In genomic region chr22:36348760-36349159, GRCh38 we compare ENCODE assay signal across 13 cellular contexts. TPM values are rescaled to one million over a fixed set of nuclear protein-coding genes. Genes with fewer than 3 reads are reported as not detected.
DNase-seq lines count a peak whose midpoint lies in the region; ATAC-seq, FAIRE-seq and TF ChIP-seq lines count a peak whose summit lies in the region.
"Had no signal": no experiment of that assay in that cellular context is flagged by ENCODE, and none has a peak within 500 bp of the region (broad histone marks: within the 10 kb centered on the region; RNA-seq: fewer than 3 reads in every experiment).

No MANE protein-coding gene starts in this region.

- H3K4me1 ChIP-seq in lung (ENCODE audit: control insufficient read depth in 2 of 2, insufficient read depth in 2 of 2, low read length in 2 of 2) (peaks cover 37 to 53% of the 10 kb centered on the region in 2 donors), thoracic aorta (ENCODE audit: control insufficient read depth in 1 of 2, low read depth in 2 of 2) (peaks cover 81 to 94% of the 10 kb centered on the region in 2 donors)

- H3K36me3 ChIP-seq in lung (ENCODE audit: control insufficient read depth in 2 of 2, insufficient read depth in 2 of 2, low read length in 2 of 2) (peaks cover 9 to 22% of the 10 kb centered on the region in 2 donors), thoracic aorta (peaks cover 11% of the 10 kb centered on the region)

- H3K4me1 Mint-ChIP-seq in activated naive CD4-positive, alpha-beta T cell treated with anti-CD3 and anti-CD28 coated beads, Interleukin-2, amount 10 ng/mL, durations not matched to agents 7 days and 5 days, result peaks cover 76% of the 10 kb centered on the region
- peaks cover 60% of the 10 kb centered on the region for H3K4me1 Mint-ChIP-seq in activated T-helper 2 cell treated with anti-CD3 and anti-CD28 coated beads, Interferon-gamma antibody, Interleukin-2, Interleukin-4, amounts not matched to agents 10 μg/mL and 5 μg/mL and 100 μg/mL, durations not matched to agents 14 hours and 24 hours and 36 hours (ENCODE audit: low read depth)

- intact Hi-C loops in activated T-helper 2 cell treated with anti-CD3 and anti-CD28 coated beads, Interferon-gamma antibody, Interleukin-2, Interleukin-4, amounts not matched to agents 10 μg/mL and 5 μg/mL and 100 μg/mL, durations not matched to agents 14 hours and 24 hours and 36 hours (cut with micrococcal nuclease), result no loop called here

- no peaks in the 10 kb centered on the region for H3K9me3 Mint-ChIP-seq in activated naive CD4-positive, alpha-beta T cell treated with anti-CD3 and anti-CD28 coated beads, Interleukin-2, amount 10 ng/mL, durations not matched to agents 7 days and 5 days
- H3K9me3 Mint-ChIP-seq in activated T-helper 2 cell treated with anti-CD3 and anti-CD28 coated beads, Interferon-gamma antibody, Interleukin-2, Interleukin-4, amounts not matched to agents 10 μg/mL and 5 μg/mL and 100 μg/mL, durations not matched to agents 14 hours and 24 hours and 36 hours, result no peaks in the 10 kb centered on the region

- ATAC-seq in lung (ENCODE audit: insufficient read depth, low FRiP score), result no peak
- no peak for ATAC-seq in thoracic aorta (ENCODE audit: insufficient number of reproducible peaks, low FRiP score, low read depth)
- no peak for ATAC-seq in HG03378 (IDR thresholded peaks at IDR 0.05; ENCODE audit: unreplicated experiment)
- no peak for ATAC-seq in HG03039 (IDR thresholded peaks at IDR 0.05; ENCODE audit: unreplicated experiment)
- ATAC-seq: K562 had no signal

- FAIRE-seq in HTR-8/SVneo (lab: Jason Lieb, UNC), result no peak
- FAIRE-seq: K562 had no signal

- H3K27me3 Mint-ChIP-seq in activated naive CD4-positive, alpha-beta T cell treated with anti-CD3 and anti-CD28 coated beads, Interleukin-2, amount 10 ng/mL, durations not matched to agents 7 days and 5 days, result no peaks in the 10 kb centered on the region
- no peaks in the 10 kb centered on the region for H3K27me3 Mint-ChIP-seq in activated T-helper 2 cell treated with anti-CD3 and anti-CD28 coated beads, Interferon-gamma antibody, Interleukin-2, Interleukin-4, amounts not matched to agents 10 μg/mL and 5 μg/mL and 100 μg/mL, durations not matched to agents 14 hours and 24 hours and 36 hours (ENCODE audit: low read depth)

- H3K27ac ChIP-seq in lung (ENCODE audit: low read depth in 1 of 2, low read length in 1 of 2) (peak overlapping the region; percentile 11 to 79), thoracic aorta (peak overlapping the region; percentile 92 to 97)

- DNase-seq in activated naive CD4-positive, alpha-beta T cell treated with anti-CD3 and anti-CD28 coated beads, Interleukin-2, amount 10 ng/mL, durations not matched to agents 7 days and 5 days, result no peak
- DNase-seq in activated naive CD4-positive, alpha-beta T cell treated with anti-CD3 and anti-CD28 coated beads, Interleukin-2, amount 50 U/mL, for 16 hours, result no peak
- no peak for DNase-seq in activated T-helper 2 cell treated with anti-CD3 and anti-CD28 coated beads, Interferon-gamma antibody, Interleukin-2, Interleukin-4, amounts not matched to agents 10 μg/mL and 5 μg/mL and 100 μg/mL, durations not matched to agents 14 hours and 24 hours and 36 hours (ENCODE audit: low spot score)
- DNase-seq in lung (ENCODE audit: low spot score) (no peak), thoracic aorta (ENCODE audit: low spot score) (no peak), HTR-8/SVneo (ENCODE audit: insufficient read length, low spot score) (no peak)
- DNase-seq: activated effector memory CD4-positive, alpha-beta T cell treated with Interleukin-2 at 50 U/mL for 16 hours; GF-D8; hippocampal formation; T1000 had no signal

- peak overlapping the region; percentile 73 for H3K27ac Mint-ChIP-seq in activated naive CD4-positive, alpha-beta T cell treated with anti-CD3 and anti-CD28 coated beads, Interleukin-2, amount 10 ng/mL, durations not matched to agents 7 days and 5 days
- peak overlapping the region; percentile 68 for H3K27ac Mint-ChIP-seq in activated T-helper 2 cell treated with anti-CD3 and anti-CD28 coated beads, Interferon-gamma antibody, Interleukin-2, Interleukin-4, amounts not matched to agents 10 μg/mL and 5 μg/mL and 100 μg/mL, durations not matched to agents 14 hours and 24 hours and 36 hours

- H3K27me3 ChIP-seq in lung (ENCODE audit: control insufficient read depth, insufficient read depth) (no peaks in the 10 kb centered on the region), thoracic aorta (replicated peaks; ENCODE audit: insufficient read depth) (no peaks in the 10 kb centered on the region)

- 63 to 84% methylated on average over 14 of the region's 14 CpGs for WGBS in lung, 2 donors

- H3K9me3 ChIP-seq in lung (ENCODE audit: control insufficient read depth in 2 of 2, insufficient read depth in 1 of 2, low read length in 1 of 2), result peaks cover 0 to 2% of the 10 kb centered on the region in 2 donors
- H3K9me3 ChIP-seq in thoracic aorta, result no peaks in the 10 kb centered on the region

- no peak for TF ChIP-seq CTCF in lung (IDR thresholded peaks at IDR 0.05; ENCODE audit: control extremely low read depth, extremely low read depth)
- no peak for TF ChIP-seq CTCF in thoracic aorta (IDR thresholded peaks at IDR 0.05)

- CTCF ChIA-PET in activated naive CD4-positive, alpha-beta T cell treated with anti-CD3 and anti-CD28 coated beads, Interleukin-2, amount 10 ng/mL, durations not matched to agents 7 days and 5 days (lab: Charles Lee), result no interaction called here

- H3K4me3 ChIP-seq in lung (no peak overlapping the region), thoracic aorta (peak overlapping the region; percentile 4)
- H3K4me3 ChIP-seq: K562 had no signal

- H3K36me3 Mint-ChIP-seq in activated naive CD4-positive, alpha-beta T cell treated with anti-CD3 and anti-CD28 coated beads, Interleukin-2, amount 10 ng/mL, durations not matched to agents 7 days and 5 days, result peaks cover 44% of the 10 kb centered on the region
- H3K36me3 Mint-ChIP-seq in activated T-helper 2 cell treated with anti-CD3 and anti-CD28 coated beads, Interferon-gamma antibody, Interleukin-2, Interleukin-4, amounts not matched to agents 10 μg/mL and 5 μg/mL and 100 μg/mL, durations not matched to agents 14 hours and 24 hours and 36 hours (ENCODE audit: low read depth), result peaks cover 58% of the 10 kb centered on the region

- no peak overlapping the region for H3K4me3 Mint-ChIP-seq in activated naive CD4-positive, alpha-beta T cell treated with anti-CD3 and anti-CD28 coated beads, Interleukin-2, amount 10 ng/mL, durations not matched to agents 7 days and 5 days
- H3K4me3 Mint-ChIP-seq in activated T-helper 2 cell treated with anti-CD3 and anti-CD28 coated beads, Interferon-gamma antibody, Interleukin-2, Interleukin-4, amounts not matched to agents 10 μg/mL and 5 μg/mL and 100 μg/mL, durations not matched to agents 14 hours and 24 hours and 36 hours (ENCODE audit: low read depth), result peak overlapping the region; percentile 2

RNA-seq across cellular contexts. Expression of gene MYH9, which starts 39.0 kb away (rescaled TPM):
- total RNA-seq in activated T-helper 2 cell treated with anti-CD3 and anti-CD28 coated beads, Interferon-gamma antibody, Interleukin-2, Interleukin-4, amounts not matched to agents 10 μg/mL and 5 μg/mL and 100 μg/mL, durations not matched to agents 14 hours and 24 hours and 36 hours, result 619 and 645 TPM in 2 replicates
- 100 to 1,000 TPM; 398 to 667 TPM for total RNA-seq in lung
- 100 to 1,000 TPM; 184 to 266 TPM for polyA plus RNA-seq in lung
- 1,000 to 10,000 TPM; 1,447 to 1,631 TPM for total RNA-seq in thoracic aorta
